9 cellular contexts compared by ENCODE assay signal in the genomic region with DNA sequence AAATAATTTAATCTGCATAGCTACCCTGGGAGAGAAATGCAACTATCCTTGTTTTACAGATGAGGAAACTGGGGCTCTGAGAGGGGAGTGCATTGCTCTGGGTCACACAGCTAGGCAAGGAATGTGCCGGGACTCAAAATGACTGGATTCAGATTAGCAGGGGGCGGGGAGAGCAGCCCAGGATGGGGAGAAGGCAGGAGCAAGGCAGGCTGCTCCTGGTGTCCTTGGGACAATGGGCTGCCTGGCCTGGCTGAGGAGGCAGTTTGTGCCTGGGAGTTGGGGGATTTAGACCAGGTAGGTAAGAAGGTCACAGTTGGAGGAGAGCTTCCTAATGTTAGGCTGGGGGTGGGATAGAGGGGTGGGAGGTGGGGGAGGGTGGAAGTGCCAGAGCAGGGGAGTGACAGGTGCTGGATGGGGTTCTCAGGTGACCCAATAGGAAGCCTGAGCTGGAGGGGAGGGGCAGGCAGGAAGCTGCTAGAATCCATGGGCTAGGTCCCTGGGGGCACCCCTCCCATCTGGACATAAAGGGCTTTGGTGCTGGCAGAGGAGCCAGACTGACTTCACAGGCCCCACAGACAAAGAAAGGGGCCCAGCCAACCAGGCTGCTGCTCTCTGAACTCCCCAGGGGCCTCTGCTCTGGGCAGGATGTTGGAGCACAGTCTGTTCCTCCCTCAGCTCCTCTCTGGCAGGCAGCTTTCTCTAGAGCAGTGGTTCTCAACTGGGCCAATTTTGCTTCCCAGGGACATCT. TPM values are rescaled to one million over a fixed set of nuclear protein-coding genes. Genes with fewer than 3 reads are reported as not detected.
DNase-seq lines count a peak whose midpoint lies in the region; ATAC-seq and TF ChIP-seq lines count a peak whose summit lies in the region.
"Had no signal": no experiment of that assay in that cellular context is flagged by ENCODE, and none has a peak within 500 bp of the region (broad histone marks: within the 10 kb centered on the region; RNA-seq: fewer than 3 reads in every experiment).

No MANE protein-coding gene starts in this region.

- intact Hi-C loops in heart right ventricle (cut with DNase I), result no loop called here

- H3K4me1 ChIP-seq in HUES6 (ENCODE audit: control insufficient read depth, insufficient read depth, low read length), result peaks cover 39% of the 10 kb centered on the region
- peaks cover 13 to 58% (median 51%) of the 10 kb centered on the region in 9 donors for H3K4me1 ChIP-seq in heart right ventricle

- WGBS in heart right ventricle, 2 donors, result 61 to 75% methylated on average over 2 of the region's 2 CpGs

- DNase-seq in SK-N-DZ (ENCODE audit: low spot score) (peak; percentile 83), heart right ventricle (peak; percentile 87 to 91), ACHN (no peak), NCI-H2029 (lab: John Stamatoyannopoulos, UW) (no peak)
- no peak for DNase-seq in stimulated activated effector memory CD8-positive, alpha-beta T cell treated with anti-CD3 and anti-CD28 coated beads, Interleukin-12 subunit alpha, Interleukin-12 subunit beta, amount 100 ng/mL, for 72 hours (ENCODE audit: low spot score in 2 of 2)
- no peak for DNase-seq in effector CD8-positive, alpha-beta T cell (lab: John Stamatoyannopoulos, UW)
- DNase-seq in stimulated activated CD4-positive, alpha-beta T cell treated with anti-CD3 and anti-CD28 coated beads, Interleukin-2, amount 100 ng/mL, for 24 hours, result no peak

- H3K27ac ChIP-seq in HUES6 (ENCODE audit: low read depth, low read length) (peak overlapping the region; percentile 10; the same call in 1 of the 2 replicates), heart right ventricle (peak overlapping the region in 9 of 10 donors; percentile 50 to 84 (median 75))

- no peak overlapping the region for H3K9ac ChIP-seq in HUES6 (ENCODE audit: low read length)

- peaks cover under 1% of the 10 kb centered on the region for H3K36me3 ChIP-seq in HUES6 (ENCODE audit: control insufficient read depth, insufficient read depth, low read length)
- peaks cover 0 to 36% (median 2%) of the 10 kb centered on the region in 9 donors for H3K36me3 ChIP-seq in heart right ventricle

- H3K9me3 ChIP-seq in HUES6 (ENCODE audit: control insufficient read depth, insufficient read depth, low read depth, low read length), result no peaks in the 10 kb centered on the region
- no peaks in the 10 kb centered on the region for H3K9me3 ChIP-seq in heart right ventricle

- H3K27ac Mint-ChIP-seq in stimulated activated effector memory CD8-positive, alpha-beta T cell treated with anti-CD3 and anti-CD28 coated beads, Interleukin-12 subunit alpha, Interleukin-12 subunit beta, amount 100 ng/mL, for 72 hours, result peak overlapping the region; percentile 79
- H3K27ac Mint-ChIP-seq: IgD-negative memory B cell had no signal

- H3K4me3 ChIP-seq in HUES6 (ENCODE audit: low read depth, low read length) (no peak overlapping the region), heart right ventricle (no peak overlapping the region)

- in situ Hi-C loops in ACHN (cut with HindIII; ENCODE audit: low pct_ligation_motif_present, low pct_unique_long_range_greater_than_20kb, low sequenced_read_pairs), result no loop called here

- H3K36me3 Mint-ChIP-seq in stimulated activated effector memory CD8-positive, alpha-beta T cell treated with anti-CD3 and anti-CD28 coated beads, Interleukin-12 subunit alpha, Interleukin-12 subunit beta, amount 100 ng/mL, for 72 hours, result peaks cover 8% of the 10 kb centered on the region

- H3K27me3 ChIP-seq in HUES6 (ENCODE audit: control insufficient read depth, insufficient read depth, low read length), result no peaks in the 10 kb centered on the region
- H3K27me3 ChIP-seq in heart right ventricle, result no peaks in the 10 kb centered on the region

- peak; percentile 89 to 97 (median 96) for ATAC-seq in heart right ventricle
- ATAC-seq in stimulated activated effector memory CD8-positive, alpha-beta T cell treated with anti-CD3 and anti-CD28 coated beads, Interleukin-12 subunit alpha, Interleukin-12 subunit beta, amount 100 ng/mL, for 72 hours, result no peak

- no peak overlapping the region for H3K4me3 Mint-ChIP-seq in stimulated activated effector memory CD8-positive, alpha-beta T cell treated with anti-CD3 and anti-CD28 coated beads, Interleukin-12 subunit alpha, Interleukin-12 subunit beta, amount 100 ng/mL, for 72 hours
- H3K4me3 Mint-ChIP-seq: IgD-negative memory B cell had no signal

- no peak for TF ChIP-seq CTCF in heart right ventricle (IDR thresholded peaks at IDR 0.05)

- no peaks in the 10 kb centered on the region for H3K4me1 Mint-ChIP-seq in stimulated activated effector memory CD8-positive, alpha-beta T cell treated with anti-CD3 and anti-CD28 coated beads, Interleukin-12 subunit alpha, Interleukin-12 subunit beta, amount 100 ng/mL, for 72 hours

- H3K9me3 Mint-ChIP-seq in stimulated activated effector memory CD8-positive, alpha-beta T cell treated with anti-CD3 and anti-CD28 coated beads, Interleukin-12 subunit alpha, Interleukin-12 subunit beta, amount 100 ng/mL, for 72 hours, result no peaks in the 10 kb centered on the region
- H3K9me3 Mint-ChIP-seq: IgD-negative memory B cell had no signal

RNA-seq across cellular contexts. Expression of gene TRIM62, which starts 29.0 kb away (rescaled TPM):
- 2.8 and 3.5 TPM in 2 replicates for polyA plus RNA-seq in SK-N-DZ (2014; cell fraction: cytosol; rRNA removed)
- polyA plus RNA-seq in SK-N-DZ (2014; cell fraction: nucleus; rRNA removed), result 1.1 and 1.8 TPM in 2 replicates
- 1 to 10 TPM; 2.0 to 3.7 (median 2.8) TPM for total RNA-seq in heart right ventricle
- 1 to 10 TPM; 2.4 to 2.5 TPM for polyA plus RNA-seq in heart right ventricle

Comparison
In these comparisons a context has a peak if more than half of its experiments do, and no peak if none do; other contexts are left out.
1. DNase-seq: peak in SK-N-DZ (single experiment) and heart right ventricle (2 of 2); none in stimulated activated effector memory CD8-positive, alpha-beta T cell treated with anti-CD3 and anti-CD28 coated beads, Interleukin-12 subunit alpha, Interleukin-12 subunit beta, amount 100 ng/mL, for 72 hours (0 of 2), ACHN (single experiment), NCI-H2029 (single experiment), effector CD8-positive, alpha-beta T cell (single experiment) and stimulated activated CD4-positive, alpha-beta T cell treated with anti-CD3 and anti-CD28 coated beads, Interleukin-2, amount 100 ng/mL, for 24 hours (0 of 2).